15 cellular contexts compared by ENCODE assay signal in the genomic region with DNA sequence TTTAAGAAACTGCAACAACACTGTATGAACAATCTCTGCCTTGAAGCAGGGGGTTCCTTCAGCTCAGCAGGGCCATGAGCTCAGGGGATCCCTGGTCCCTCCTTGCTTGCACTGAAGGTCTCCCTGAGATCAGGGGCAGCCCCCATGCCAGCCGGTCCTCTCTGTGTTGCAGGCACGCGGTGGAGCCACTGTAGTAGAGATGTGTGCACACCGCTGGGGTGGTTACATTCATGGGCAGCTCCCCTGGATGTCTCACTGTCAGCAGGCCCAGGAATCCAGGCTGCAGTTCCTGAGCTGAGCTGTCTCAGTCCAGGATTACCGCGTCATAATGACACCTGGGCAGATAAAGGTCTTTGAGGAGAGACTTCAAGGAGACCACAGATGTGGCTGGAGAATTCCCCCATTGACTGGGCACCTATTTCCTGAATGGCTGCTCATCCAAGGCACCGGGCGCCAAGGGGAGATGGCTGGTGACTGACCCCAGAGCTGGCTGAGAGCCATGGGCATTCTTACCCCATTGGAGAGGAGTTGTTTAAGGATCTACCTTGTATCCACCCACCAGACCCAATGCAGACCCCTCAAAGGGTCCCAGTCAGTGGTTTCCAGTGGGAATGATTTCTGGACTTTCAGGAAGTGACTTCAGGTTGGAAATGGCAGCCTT.
"Had no signal": no experiment of that assay in that cellular context is flagged by ENCODE, and none has a peak within 500 bp of the region (broad histone marks: within the 10 kb centered on the region; RNA-seq: fewer than 3 reads in every experiment).

No MANE protein-coding gene starts in this region.

- H3K36me3 ChIP-seq: colonic mucosa, esophagus muscularis mucosa, neutrophil, thyroid gland had no signal

- H3K27ac ChIP-seq: colonic mucosa, esophagus muscularis mucosa, neutrophil, parathyroid adenoma, thyroid gland had no signal

- H3K36me3 Mint-ChIP-seq: activated CD4-positive, alpha-beta memory T cell treated with anti-CD3 and anti-CD28 coated beads for 36 hours had no signal

- H3K9me3 Mint-ChIP-seq: activated naive CD4-positive, alpha-beta T cell treated with anti-CD3 and anti-CD28 coated beads, Interleukin-2, amount 50 U/mL, for 24 hours had no signal

- H3K4me1 ChIP-seq: colonic mucosa, esophagus muscularis mucosa, parathyroid adenoma had no signal

- H3K27me3 Mint-ChIP-seq: activated CD4-positive, alpha-beta memory T cell treated with anti-CD3 and anti-CD28 coated beads for 36 hours; activated naive CD4-positive, alpha-beta T cell treated with anti-CD3 and anti-CD28 coated beads, Interleukin-2, amount 50 U/mL, for 24 hours had no signal

- H3K27ac Mint-ChIP-seq: activated CD4-positive, alpha-beta memory T cell treated with anti-CD3 and anti-CD28 coated beads for 36 hours; activated naive CD4-positive, alpha-beta T cell treated with anti-CD3 and anti-CD28 coated beads, Interleukin-2, amount 50 U/mL, for 24 hours had no signal

- H3K9me3 ChIP-seq: colonic mucosa, neutrophil, thyroid gland had no signal

- H3K9ac ChIP-seq: parathyroid adenoma had no signal

- H3K27me3 ChIP-seq: colonic mucosa, neutrophil, thyroid gland had no signal

- H2AFZ ChIP-seq: parathyroid adenoma had no signal

- H3K4me3 Mint-ChIP-seq: activated CD4-positive, alpha-beta memory T cell treated with anti-CD3 and anti-CD28 coated beads for 36 hours; activated naive CD4-positive, alpha-beta T cell treated with anti-CD3 and anti-CD28 coated beads, Interleukin-2, amount 50 U/mL, for 24 hours; brain had no signal

- H3K4me3 ChIP-seq: colonic mucosa, esophagus muscularis mucosa, thyroid gland had no signal

- H3K79me2 ChIP-seq: parathyroid adenoma had no signal

- DNase-seq: activated CD4-positive, alpha-beta memory T cell treated with anti-CD3 and anti-CD28 coated beads for 36 hours; activated CD4-positive, CD25-positive, alpha-beta regulatory T cell; activated CD8-positive, alpha-beta memory T cell treated with anti-CD3 and anti-CD28 coated beads, Interleukin-2, amount 50 U/mL, for 4 hours; central memory CD4-positive, alpha-beta T cell; colonic mucosa; stimulated activated CD4-positive, alpha-beta T cell treated with anti-CD3 and anti-CD28 coated beads, Interleukin-1b, Interleukin-23, amount 100 ng/mL, for 48 hours; T-helper 2 cell; thyroid gland had no signal

- FAIRE-seq: islet of Langerhans, TTC549 had no signal
